ENCODE assay signal across 1 cellular context in the genomic region with DNA sequence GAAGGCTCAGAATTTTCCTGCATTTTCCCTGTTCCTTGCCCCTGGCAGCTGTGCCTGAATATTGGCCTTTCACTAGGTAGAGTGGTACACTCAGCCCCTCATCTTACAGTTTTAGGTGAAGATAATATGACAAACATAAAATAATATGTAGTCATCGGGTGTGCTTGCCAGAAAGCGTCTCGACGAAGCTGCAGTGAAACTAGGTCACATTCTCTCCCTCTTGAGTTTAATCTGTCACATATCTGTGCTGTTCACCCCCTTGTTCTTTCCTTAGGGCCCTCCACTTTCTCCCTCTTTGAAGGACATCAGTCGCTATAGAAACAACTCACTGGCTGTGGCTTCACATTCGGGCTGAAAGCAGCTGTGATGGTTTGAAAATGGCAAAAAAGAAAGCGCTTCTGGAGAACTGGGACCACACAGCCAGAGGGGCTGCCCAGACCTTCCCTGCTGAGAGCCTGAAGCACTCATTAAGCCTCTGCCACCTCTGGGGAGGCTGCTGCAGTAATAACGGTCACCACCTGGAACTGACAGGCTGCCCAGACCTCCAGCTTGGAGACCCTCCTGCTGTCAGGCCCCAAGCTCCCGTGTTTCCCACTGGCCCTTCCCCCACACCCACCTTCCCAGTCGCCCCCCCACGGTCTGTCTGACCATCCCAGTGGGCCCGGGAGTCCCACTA.
TF ChIP-seq lines count a peak whose summit lies in the region.

No MANE protein-coding gene starts in this region.

TF ChIP-seq in GM23338, 12 proteins besides CTCF, POLR2A, EP300 and RAD21 (continued from another document):
- TF ChIP-seq, protein P1, sequence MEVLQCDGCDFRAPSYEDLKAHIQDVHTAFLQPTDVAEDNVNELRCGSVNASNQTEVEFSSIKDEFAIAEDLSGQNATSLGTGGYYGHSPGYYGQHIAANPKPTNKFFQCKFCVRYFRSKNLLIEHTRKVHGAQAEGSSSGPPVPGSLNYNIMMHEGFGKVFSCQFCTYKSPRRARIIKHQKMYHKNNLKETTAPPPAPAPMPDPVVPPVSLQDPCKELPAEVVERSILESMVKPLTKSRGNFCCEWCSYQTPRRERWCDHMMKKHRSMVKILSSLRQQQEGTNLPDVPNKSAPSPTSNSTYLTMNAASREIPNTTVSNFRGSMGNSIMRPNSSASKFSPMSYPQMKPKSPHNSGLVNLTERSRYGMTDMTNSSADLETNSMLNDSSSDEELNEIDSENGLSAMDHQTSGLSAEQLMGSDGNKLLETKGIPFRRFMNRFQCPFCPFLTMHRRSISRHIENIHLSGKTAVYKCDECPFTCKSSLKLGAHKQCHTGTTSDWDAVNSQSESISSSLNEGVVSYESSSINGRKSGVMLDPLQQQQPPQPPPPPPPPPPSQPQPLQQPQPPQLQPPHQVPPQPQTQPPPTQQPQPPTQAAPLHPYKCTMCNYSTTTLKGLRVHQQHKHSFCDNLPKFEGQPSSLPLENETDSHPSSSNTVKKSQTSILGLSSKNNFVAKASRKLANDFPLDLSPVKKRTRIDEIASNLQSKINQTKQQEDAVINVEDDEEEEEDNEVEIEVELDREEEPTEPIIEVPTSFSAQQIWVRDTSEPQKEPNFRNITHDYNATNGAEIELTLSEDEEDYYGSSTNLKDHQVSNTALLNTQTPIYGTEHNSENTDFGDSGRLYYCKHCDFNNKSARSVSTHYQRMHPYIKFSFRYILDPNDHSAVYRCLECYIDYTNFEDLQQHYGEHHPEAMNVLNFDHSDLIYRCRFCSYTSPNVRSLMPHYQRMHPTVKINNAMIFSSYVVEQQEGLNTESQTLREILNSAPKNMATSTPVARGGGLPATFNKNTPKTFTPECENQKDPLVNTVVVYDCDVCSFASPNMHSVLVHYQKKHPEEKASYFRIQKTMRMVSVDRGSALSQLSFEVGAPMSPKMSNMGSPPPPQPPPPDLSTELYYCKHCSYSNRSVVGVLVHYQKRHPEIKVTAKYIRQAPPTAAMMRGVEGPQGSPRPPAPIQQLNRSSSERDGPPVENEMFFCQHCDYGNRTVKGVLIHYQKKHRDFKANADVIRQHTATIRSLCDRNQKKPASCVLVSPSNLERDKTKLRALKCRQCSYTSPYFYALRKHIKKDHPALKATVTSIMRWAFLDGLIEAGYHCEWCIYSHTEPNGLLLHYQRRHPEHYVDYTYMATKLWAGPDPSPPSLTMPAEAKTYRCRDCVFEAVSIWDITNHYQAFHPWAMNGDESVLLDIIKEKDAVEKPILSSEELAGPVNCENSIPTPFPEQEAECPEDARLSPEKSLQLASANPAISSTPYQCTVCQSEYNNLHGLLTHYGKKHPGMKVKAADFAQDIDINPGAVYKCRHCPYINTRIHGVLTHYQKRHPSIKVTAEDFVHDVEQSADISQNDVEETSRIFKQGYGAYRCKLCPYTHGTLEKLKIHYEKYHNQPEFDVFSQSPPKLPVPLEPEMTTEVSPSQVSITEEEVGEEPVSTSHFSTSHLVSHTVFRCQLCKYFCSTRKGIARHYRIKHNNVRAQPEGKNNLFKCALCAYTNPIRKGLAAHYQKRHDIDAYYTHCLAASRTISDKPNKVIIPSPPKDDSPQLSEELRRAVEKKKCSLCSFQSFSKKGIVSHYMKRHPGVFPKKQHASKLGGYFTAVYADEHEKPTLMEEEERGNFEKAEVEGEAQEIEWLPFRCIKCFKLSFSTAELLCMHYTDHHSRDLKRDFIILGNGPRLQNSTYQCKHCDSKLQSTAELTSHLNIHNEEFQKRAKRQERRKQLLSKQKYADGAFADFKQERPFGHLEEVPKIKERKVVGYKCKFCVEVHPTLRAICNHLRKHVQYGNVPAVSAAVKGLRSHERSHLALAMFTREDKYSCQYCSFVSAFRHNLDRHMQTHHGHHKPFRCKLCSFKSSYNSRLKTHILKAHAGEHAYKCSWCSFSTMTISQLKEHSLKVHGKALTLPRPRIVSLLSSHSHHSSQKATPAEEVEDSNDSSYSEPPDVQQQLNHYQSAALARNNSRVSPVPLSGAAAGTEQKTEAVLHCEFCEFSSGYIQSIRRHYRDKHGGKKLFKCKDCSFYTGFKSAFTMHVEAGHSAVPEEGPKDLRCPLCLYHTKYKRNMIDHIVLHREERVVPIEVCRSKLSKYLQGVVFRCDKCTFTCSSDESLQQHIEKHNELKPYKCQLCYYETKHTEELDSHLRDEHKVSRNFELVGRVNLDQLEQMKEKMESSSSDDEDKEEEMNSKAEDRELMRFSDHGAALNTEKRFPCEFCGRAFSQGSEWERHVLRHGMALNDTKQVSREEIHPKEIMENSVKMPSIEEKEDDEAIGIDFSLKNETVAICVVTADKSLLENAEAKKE (CRISPR knock-in tag; IDR thresholded peaks at IDR 0.05): no peak
